1 cellular context compared by ENCODE assay signal in the genomic region with DNA sequence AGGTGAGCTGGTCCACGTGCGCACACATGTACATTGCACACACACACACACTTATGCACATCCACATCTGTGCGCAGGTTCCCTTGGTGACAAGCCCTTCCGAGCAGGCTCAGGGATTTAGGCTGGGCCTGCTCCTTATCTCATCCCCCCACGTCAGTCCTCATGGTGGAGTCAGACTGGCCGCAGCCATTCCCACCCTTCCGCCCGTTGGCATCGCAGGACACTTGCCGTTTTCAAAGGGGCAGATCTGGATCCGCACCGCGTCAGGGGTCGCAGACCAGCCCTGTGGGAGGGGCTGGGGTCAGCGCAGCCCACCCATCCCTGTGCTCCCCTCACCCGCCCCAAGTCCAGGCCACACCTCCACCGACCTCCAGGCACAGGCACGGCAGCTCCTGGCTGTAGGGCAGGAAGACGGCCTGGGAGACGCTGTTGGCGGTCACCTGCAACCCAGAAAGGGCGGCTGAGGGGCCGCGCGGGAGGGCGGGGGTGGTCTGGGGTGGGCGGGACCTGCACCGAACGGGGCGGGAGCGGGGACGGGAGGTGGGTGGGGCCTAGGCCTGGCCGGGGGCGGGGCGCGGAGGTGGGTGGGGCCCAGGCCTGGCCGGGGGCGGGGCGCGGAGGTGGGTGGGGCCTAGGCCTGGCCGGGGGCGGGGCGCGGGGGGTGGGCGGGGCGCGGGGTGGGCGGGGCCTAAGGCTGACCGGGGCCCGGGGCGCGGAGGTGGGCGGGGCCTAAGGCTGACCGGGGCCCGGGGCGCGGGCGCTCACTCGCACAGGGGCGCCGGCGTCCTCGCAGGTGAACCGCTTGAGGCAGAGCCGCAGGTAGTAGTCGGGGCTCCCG.
A peak's percentile ranks its signal among the peaks of the same experiment; 100 is the strongest.
TF ChIP-seq lines count a peak whose summit lies in the region.

No MANE protein-coding gene starts in this region.

TF ChIP-seq in H1, 55 proteins besides CTCF, POLR2A, EP300 and RAD21:
- TF ChIP-seq TCF12 (IDR thresholded peaks at IDR 0.05; ENCODE audit: low read depth, low read length) (no peak), RXRA (IDR thresholded peaks at IDR 0.05; ENCODE audit: insufficient read depth, low read depth, low read length) (no peak), POU5F1 (IDR thresholded peaks at IDR 0.05; ENCODE audit: low read depth, low read length) (no peak), SIN3A (conservative IDR thresholded peaks at IDR 0.05 in 1 of 2, IDR thresholded peaks at IDR 0.05 in 1 of 2; ENCODE audit: low read depth in 1 of 2, low read length in 2 of 2) (no peak), NRF1 (IDR thresholded peaks at IDR 0.05; ENCODE audit: low read depth, low read length) (no peak), CTBP2 (IDR thresholded peaks at IDR 0.05; ENCODE audit: borderline replicate concordance, insufficient read depth, insufficient read length, low read length) (no peak), CHD1 (IDR thresholded peaks at IDR 0.05; ENCODE audit: low read depth, low read length) (no peak), NANOG (IDR thresholded peaks at IDR 0.05; ENCODE audit: insufficient read depth, low read depth, low read length, poor library complexity, severe bottlenecking) (no peak), TAF1 (IDR thresholded peaks at IDR 0.05; ENCODE audit: low read depth, low read length) (0 out of 2 replicates have a peak, but pooled peaks have one; percentile 24), CBX5 (IDR thresholded peaks at IDR 0.05; ENCODE audit: low read depth, low read length) (no peak), FOSL1 (IDR thresholded peaks at IDR 0.05; ENCODE audit: insufficient read depth, low read depth, low read length) (no peak), BACH1 (IDR thresholded peaks at IDR 0.05; ENCODE audit: low read length) (no peak), KDM4A (IDR thresholded peaks at IDR 0.05; ENCODE audit: low read depth, low read length, severe bottlenecking) (peak; percentile 10), MAFK (IDR thresholded peaks at IDR 0.05; ENCODE audit: low read depth, low read length) (no peak), ZNF274 (IDR thresholded peaks at IDR 0.05; ENCODE audit: borderline replicate concordance, extremely low read depth, low read length) (no peak), SP1 (IDR thresholded peaks at IDR 0.05; ENCODE audit: low read depth, low read length) (no peak)
- TF ChIP-seq, protein P1, sequence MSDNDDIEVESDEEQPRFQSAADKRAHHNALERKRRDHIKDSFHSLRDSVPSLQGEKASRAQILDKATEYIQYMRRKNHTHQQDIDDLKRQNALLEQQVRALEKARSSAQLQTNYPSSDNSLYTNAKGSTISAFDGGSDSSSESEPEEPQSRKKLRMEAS (IDR thresholded peaks at IDR 0.05): no peak
- TF ChIP-seq, protein P2, sequence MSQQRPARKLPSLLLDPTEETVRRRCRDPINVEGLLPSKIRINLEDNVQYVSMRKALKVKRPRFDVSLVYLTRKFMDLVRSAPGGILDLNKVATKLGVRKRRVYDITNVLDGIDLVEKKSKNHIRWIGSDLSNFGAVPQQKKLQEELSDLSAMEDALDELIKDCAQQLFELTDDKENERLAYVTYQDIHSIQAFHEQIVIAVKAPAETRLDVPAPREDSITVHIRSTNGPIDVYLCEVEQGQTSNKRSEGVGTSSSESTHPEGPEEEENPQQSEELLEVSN (IDR thresholded peaks at IDR 0.05): no peak
TF ChIP-seq in H1: peak in this region for 2.
